Comparison of ENCODE assay signal across 9 cellular contexts in the genomic region with DNA sequence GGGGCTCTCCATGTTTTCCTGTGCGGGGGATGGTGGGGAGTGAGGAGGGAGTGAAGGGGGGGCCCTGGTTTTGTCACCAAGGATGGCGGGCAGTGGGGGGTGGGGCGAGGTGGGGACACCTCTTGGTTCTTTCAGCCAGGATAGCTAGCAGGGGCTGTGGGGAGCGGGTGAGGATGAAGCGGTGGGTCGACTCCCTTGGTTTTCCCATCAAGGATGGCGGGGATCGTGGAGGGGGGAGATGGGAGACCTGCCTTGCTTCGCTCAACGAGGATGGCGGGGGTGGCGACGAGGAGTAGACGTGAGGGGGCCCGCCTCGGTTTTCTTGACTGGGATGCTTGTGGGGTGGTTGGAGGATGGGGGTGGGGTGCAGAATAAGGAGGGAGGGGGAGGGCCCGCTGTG. TPM values are rescaled to one million over a fixed set of nuclear protein-coding genes. Genes with fewer than 3 reads are reported as not detected.
DNase-seq lines count a peak whose midpoint lies in the region; ATAC-seq, FAIRE-seq and TF ChIP-seq lines count a peak whose summit lies in the region.
"Had no signal": no experiment of that assay in that cellular context is flagged by ENCODE, and none has a peak within 500 bp of the region (broad histone marks: within the 10 kb centered on the region; RNA-seq: fewer than 3 reads in every experiment).

No MANE protein-coding gene starts in this region.

- H3K4me3 ChIP-seq in hepatocyte: no peak overlapping the region
- H3K4me3 ChIP-seq in spleen: peak overlapping the region in 7 of 8 donors; percentile 38 to 83 (median 56)

- peak overlapping the region; percentile 75 for H3K4me2 ChIP-seq in hepatocyte

- intact Hi-C loops in spleen (cut with DNase I; ENCODE audit: low total_unique reads): no loop called here

- peak overlapping the region; percentile 62 to 65 for H3K4me3 Mint-ChIP-seq in activated T-cell treated with anti-CD3 and anti-CD28 coated beads, Interleukin-2, amount 50 U/mL, for 72 hours

- TF ChIP-seq POLR2A in spleen (IDR thresholded peaks at IDR 0.05): no peak

- peaks cover 34% of the 10 kb centered on the region for H3K27me3 Mint-ChIP-seq in activated T-cell treated with anti-CD3 and anti-CD28 coated beads, Interleukin-2, amount 50 U/mL, for 72 hours (ENCODE audit: low read depth)

- no peak overlapping the region for H2AFZ ChIP-seq in hepatocyte

- H3K79me2 ChIP-seq in hepatocyte: no peaks in the 10 kb centered on the region

- peaks cover 3% of the 10 kb centered on the region for H4K20me1 ChIP-seq in hepatocyte (ENCODE audit: insufficient read depth, poor library complexity, severe bottlenecking)

- no peak for ATAC-seq in activated T-cell treated with anti-CD3 and anti-CD28 coated beads, Interleukin-2, amount 50 U/mL, for 72 hours (replicated peaks in 1 of 2)

- peaks cover 0 to 1% of the 10 kb centered on the region in 2 donors for H3K9me3 Mint-ChIP-seq in activated T-cell treated with anti-CD3 and anti-CD28 coated beads, Interleukin-2, amount 50 U/mL, for 72 hours

- H3K36me3 Mint-ChIP-seq in activated T-cell treated with anti-CD3 and anti-CD28 coated beads, Interleukin-2, amount 50 U/mL, for 72 hours (ENCODE audit: insufficient read depth in 2 of 2): no peaks in the 10 kb centered on the region

- H3K27ac Mint-ChIP-seq in activated T-cell treated with anti-CD3 and anti-CD28 coated beads, Interleukin-2, amount 50 U/mL, for 72 hours: no peak overlapping the region

- WGBS in hepatocyte (ENCODE audit: low lambda C conversion rate, missing lambda C conversion rate): no CpG with 5 or more reads among the region's 17 CpGs
- WGBS in spleen, 5 donors: 5 to 39% (median 23%) methylated on average over 5 to 17 of the region's 17 CpGs

- H3K4me1 ChIP-seq in hepatocyte (ENCODE audit: insufficient read depth): no peaks in the 10 kb centered on the region
- H3K4me1 ChIP-seq in spleen: peaks cover 0 to 23% (median 3%) of the 10 kb centered on the region in 6 donors

- H3K9me2 ChIP-seq in hepatocyte (replicated peaks; ENCODE audit: insufficient read depth): no peaks in the 10 kb centered on the region

- DNase-seq in DMS53 (lab: John Stamatoyannopoulos, UW) (peak; percentile 6), DMS53 treated with DMSO at 0.1 percent for 48 hours (lab: John Stamatoyannopoulos, UW; ENCODE audit: unreplicated experiment) (no peak), hepatocyte (ENCODE audit: low spot score) (no peak), spleen (no peak), COLO829 (ENCODE audit: low spot score) (no peak), D721Med (ENCODE audit: insufficient read length, low spot score) (no peak)
- DNase-seq in activated T-cell treated with anti-CD3 and anti-CD28 coated beads, Interleukin-2, amount 50 U/mL, for 72 hours: no peak
- no peak for DNase-seq in stimulated activated CD4-positive, alpha-beta T cell treated with anti-CD3 and anti-CD28 coated beads, Interleukin-12 subunit alpha, Interleukin-12 subunit beta, amount 100 ng/mL, for 4 hours

- H3K9me3 ChIP-seq in hepatocyte (ENCODE audit: low read depth) (no peaks in the 10 kb centered on the region), spleen (no peaks in the 10 kb centered on the region)

- TF ChIP-seq CTCF in hepatocyte (IDR thresholded peaks at IDR 0.05; ENCODE audit: poor library complexity) (no peak), spleen (IDR thresholded peaks at IDR 0.05 in 8 of 11, conservative IDR thresholded peaks at IDR 0.05 in 3 of 11) (no peak), D721Med (IDR thresholded peaks at IDR 0.05; ENCODE audit: insufficient read depth, missing control alignments) (no peak)

- H3K27me3 ChIP-seq in hepatocyte (peaks cover 11% of the 10 kb centered on the region), spleen (replicated peaks in 1 of 7) (peaks cover 0 to 12% (median 0%) of the 10 kb centered on the region in 7 donors)

- H3K4me1 Mint-ChIP-seq in activated T-cell treated with anti-CD3 and anti-CD28 coated beads, Interleukin-2, amount 50 U/mL, for 72 hours (ENCODE audit: low read depth): peaks cover 27% of the 10 kb centered on the region

- H3K36me3 ChIP-seq in hepatocyte (replicated peaks; ENCODE audit: insufficient read depth, low read depth) (no peaks in the 10 kb centered on the region), spleen (no peaks in the 10 kb centered on the region)

- FAIRE-seq in D721Med (lab: Jason Lieb, UNC): no peak
- FAIRE-seq: A204.1 had no signal

- H3K27ac ChIP-seq in hepatocyte: no peak overlapping the region
- peak overlapping the region in 5 of 8 donors; percentile 71 to 84 (median 79) for H3K27ac ChIP-seq in spleen

RNA-seq across cellular contexts. Expression of a gene that starts 0.6 kb away (rescaled TPM):
- total RNA-seq in activated T-cell treated with anti-CD3 and anti-CD28 coated beads, Interleukin-2, amount 50 U/mL, for 72 hours: 10 to 100 TPM; 15.7 to 18.7 TPM
- 40.0 and 55.3 TPM in 2 replicates for total RNA-seq in hepatocyte
- polyA plus RNA-seq in hepatocyte: 28.2 and 31.5 TPM in 2 replicates
- total RNA-seq in spleen: 100 to 1,000 TPM in 1 of 7 donors, 10 to 100 TPM in 6; 55.1 to 108 (median 68.8) TPM
- polyA plus RNA-seq in spleen: 10 to 100 TPM; 33.0 to 43.1 (median 35.9) TPM
